Comparison of ENCODE assay signal across 7 cellular contexts in genomic region chr16:15130256-15130932, GRCh38. TPM values are rescaled to one million over a fixed set of nuclear protein-coding genes. Genes with fewer than 3 reads are reported as not detected.
DNase-seq lines count a peak whose midpoint lies in the region; ATAC-seq and TF ChIP-seq lines count a peak whose summit lies in the region.
"Not testable (repeated sequence)": the region's sequence is repeated elsewhere in the genome, so short reads cannot be mapped to it uniquely, and the experiment has no call there.

No MANE protein-coding gene starts in this region.

- not testable (repeated sequence) for H3K4me1 ChIP-seq in right lobe of liver, suprapubic skin

- not testable (repeated sequence) for TF ChIP-seq EP300 in suprapubic skin (IDR thresholded peaks at IDR 0.05)

- H3K4me3 Mint-ChIP-seq in activated CD4-positive, alpha-beta T cell treated with anti-CD3 and anti-CD28 coated beads, Interleukin-2, amount 10 ng/mL, durations not matched to agents 24 days and 14 days; osteocyte (ENCODE audit: unreplicated experiment): not testable (repeated sequence)

- WGBS in right lobe of liver (ENCODE audit: insufficient coverage, low coverage, low lambda C conversion rate, missing lambda C conversion rate) = 100% methylated on average over 2 of the region's 37 CpGs
- no CpG with 5 or more reads among the region's 37 CpGs for WGBS in suprapubic skin

- TF ChIP-seq CTCF in right lobe of liver (IDR thresholded peaks at IDR 0.05); osteocyte (IDR thresholded peaks at IDR 0.05); suprapubic skin (IDR thresholded peaks at IDR 0.05): not testable (repeated sequence)

- not testable (repeated sequence) for H3K27ac ChIP-seq in right lobe of liver, suprapubic skin

- ATAC-seq in left cardiac atrium, right lobe of liver: not testable (repeated sequence)

- H3K27me3 Mint-ChIP-seq in activated CD4-positive, alpha-beta T cell treated with anti-CD3 and anti-CD28 coated beads, Interleukin-2, amount 10 ng/mL, durations not matched to agents 24 days and 14 days; osteocyte (ENCODE audit: unreplicated experiment): not testable (repeated sequence)

- H3K4me3 ChIP-seq in right lobe of liver, suprapubic skin: not testable (repeated sequence)

- not testable (repeated sequence) for H3K9me3 Mint-ChIP-seq in activated CD4-positive, alpha-beta T cell treated with anti-CD3 and anti-CD28 coated beads, Interleukin-2, amount 10 ng/mL, durations not matched to agents 24 days and 14 days; osteocyte (ENCODE audit: unreplicated experiment)

- not testable (repeated sequence) for H3K36me3 Mint-ChIP-seq in activated CD4-positive, alpha-beta T cell treated with anti-CD3 and anti-CD28 coated beads, Interleukin-2, amount 10 ng/mL, durations not matched to agents 24 days and 14 days (ENCODE audit: low read depth); osteocyte (ENCODE audit: unreplicated experiment)

- TF ChIP-seq POLR2A in right lobe of liver (IDR thresholded peaks at IDR 0.05); suprapubic skin (IDR thresholded peaks at IDR 0.05): not testable (repeated sequence)

- not testable (repeated sequence) for H3K9me3 ChIP-seq in right lobe of liver, suprapubic skin

- H3K27ac Mint-ChIP-seq in activated CD4-positive, alpha-beta T cell treated with anti-CD3 and anti-CD28 coated beads, Interleukin-2, amount 10 ng/mL, durations not matched to agents 24 days and 14 days; osteocyte (ENCODE audit: unreplicated experiment): not testable (repeated sequence)

- H3K36me3 ChIP-seq in right lobe of liver = not testable (repeated sequence)
- H3K36me3 ChIP-seq in suprapubic skin = peaks cover 46% of the 10 kb centered on the region

- H3K4me1 Mint-ChIP-seq in activated CD4-positive, alpha-beta T cell treated with anti-CD3 and anti-CD28 coated beads, Interleukin-2, amount 10 ng/mL, durations not matched to agents 24 days and 14 days; osteocyte (ENCODE audit: unreplicated experiment): not testable (repeated sequence)

- not testable (repeated sequence) for H3K27me3 ChIP-seq in right lobe of liver, suprapubic skin

- DNase-seq in activated CD4-positive, alpha-beta T cell treated with anti-CD3 and anti-CD28 coated beads, Interleukin-2, amount 10 ng/mL, durations not matched to agents 24 days and 14 days = peak; percentile 45
- DNase-seq in ecto neural progenitor cell (ENCODE audit: low spot score) (peak; percentile 28), left cardiac atrium (peak; percentile 1), right lobe of liver (peak in 2 of 3 donors; percentile 35 to 38), osteocyte (ENCODE audit: extremely low spot score, unreplicated experiment) (peak; percentile 77), suprapubic skin (ENCODE audit: low spot score in 2 of 2) (peak; percentile 37 to 63), ureter (ENCODE audit: low spot score) (peak; percentile 30)

- intact Hi-C loops in activated CD4-positive, alpha-beta T cell treated with anti-CD3 and anti-CD28 coated beads, Interleukin-2, amount 10 ng/mL, durations not matched to agents 24 days and 14 days (cut with micrococcal nuclease); left cardiac atrium (cut with DNase I); right lobe of liver (cut with DNase I): not testable (repeated sequence)

RNA-seq across cellular contexts. Expression of gene RRN3, which starts 36.3 kb away (rescaled TPM):
- total RNA-seq in activated CD4-positive, alpha-beta T cell treated with anti-CD3 and anti-CD28 coated beads, Interleukin-2, amount 10 ng/mL, durations not matched to agents 24 days and 14 days = 34.1 and 38.4 TPM in 2 replicates
- total RNA-seq in left cardiac atrium (10 to 100 TPM; 20.0 to 25.6 TPM), right lobe of liver (10 to 100 TPM; 13.0 to 20.4 (median 16.2) TPM), osteocyte (23.8 and 24.2 TPM in 2 replicates), suprapubic skin (10 to 100 TPM; 20.0 to 30.1 (median 23.5) TPM), ureter (39.4 TPM)

Comparison
In these comparisons a context has a peak if more than half of its experiments do, and no peak if none do; other contexts are left out.
1. DNase-seq: peak in every context shown above with its lines; median percentile 77 in osteocyte; 50 in suprapubic skin; 45 in activated CD4-positive, alpha-beta T cell treated with anti-CD3 and anti-CD28 coated beads, Interleukin-2, amount 10 ng/mL, durations not matched to agents 24 days and 14 days; 36 in right lobe of liver; 30 in ureter; 28 in ecto neural progenitor cell; 1 in left cardiac atrium.